1 cellular context compared by ENCODE assay signal in genomic region chr1:199931666-199932377, GRCh38.
A peak's percentile ranks its signal among the peaks of the same experiment; 100 is the strongest.
TF ChIP-seq lines count a peak whose summit lies in the region.

No MANE protein-coding gene starts in this region.

TF ChIP-seq in K562, 482 proteins besides CTCF, POLR2A, EP300 and RAD21 (continued from another document):
- TF ChIP-seq ZNF318 (IDR thresholded peaks at IDR 0.05; ENCODE audit: borderline replicate concordance in 1 of 2, low read depth in 1 of 2) (peak in 1 of 2 experiments; percentile 65; a peak in 1 of 4 replicates), SETDB1 (IDR thresholded peaks at IDR 0.05; ENCODE audit: low read length) (no peak), HDAC1 (IDR thresholded peaks at IDR 0.05) (peak in 1 of 2 experiments; percentile 29; a peak in 1 of 4 replicates), SMARCB1 (IDR thresholded peaks at IDR 0.05; ENCODE audit: insufficient read length, low read depth) (no peak), RAD51 (IDR thresholded peaks at IDR 0.05; ENCODE audit: borderline replicate concordance, low read depth) (peak; percentile 86), CREB3 (tag; conservative IDR thresholded peaks at IDR 0.05; ENCODE audit: low read depth) (peak; percentile 81; the same call in 1 of the 2 replicates), CBFA2T2 (conservative IDR thresholded peaks at IDR 0.05) (0 out of 2 replicates have a peak, but pooled peaks have one; percentile 7), POLR2H (tag; IDR thresholded peaks at IDR 0.05; ENCODE audit: low read depth) (peak; percentile 55; the same call in 1 of the 2 replicates), E2F3 (CRISPR knock-in tag; IDR thresholded peaks at IDR 0.05) (no peak), ATF3 (IDR thresholded peaks at IDR 0.05) (peak; percentile 88), ATF3 (CRISPR knock-in tag; conservative IDR thresholded peaks at IDR 0.05) (no peak), CBX1 (IDR thresholded peaks at IDR 0.05; ENCODE audit: low read depth) (no peak), KLF13 (tag; IDR thresholded peaks at IDR 0.05; ENCODE audit: borderline replicate concordance, low read depth) (no peak), IRF2 (CRISPR knock-in tag; IDR thresholded peaks at IDR 0.05) (peak; percentile 98), MIER1 (IDR thresholded peaks at IDR 0.05; ENCODE audit: low read depth) (no peak), NCOA2 (IDR thresholded peaks at IDR 0.05; ENCODE audit: partially characterized antibody in 2 of 2) (no peak)
